In genomic region chr18:5296706-5297320, GRCh38 we compare ENCODE assay signal across 1 cellular context.
TF ChIP-seq lines count a peak whose summit lies in the region.

No MANE protein-coding gene starts in this region.

TF ChIP-seq in HepG2, 621 proteins besides CTCF, POLR2A, EP300 and RAD21 (continued from another document and continues in another):
- no peak for TF ChIP-seq REST (IDR thresholded peaks at IDR 0.05; ENCODE audit: borderline replicate concordance in 1 of 2, low read depth in 1 of 2, low read length in 2 of 2)
- TF ChIP-seq ZNF225 (CRISPR knock-in tag; IDR thresholded peaks at IDR 0.05) = 0 out of 2 replicates have a peak, but pooled peaks have one; percentile 18
- TF ChIP-seq ZFAT (CRISPR knock-in tag; conservative IDR thresholded peaks at IDR 0.05) = no peak
- TF ChIP-seq ZBTB25 (CRISPR knock-in tag; IDR thresholded peaks at IDR 0.05) = 0 out of 2 replicates have a peak, but pooled peaks have one; percentile 37
- TF ChIP-seq TEAD3 (CRISPR knock-in tag; optimal IDR thresholded peaks at IDR 0.05; ENCODE audit: borderline replicate concordance) = peak; percentile 13
- no peak for TF ChIP-seq MXI1 (IDR thresholded peaks at IDR 0.05; ENCODE audit: borderline replicate concordance, low read depth, low read length)
- TF ChIP-seq GATAD2A (CRISPR knock-in tag; IDR thresholded peaks at IDR 0.05) = 0 out of 2 replicates have a peak, but pooled peaks have one; percentile 17
- peak; percentile 19; the same call in 1 of the 2 replicates for TF ChIP-seq MXD3 (CRISPR knock-in tag; IDR thresholded peaks at IDR 0.05)
- TF ChIP-seq HNF1A (IDR thresholded peaks at IDR 0.05; ENCODE audit: low read depth) = no peak
- TF ChIP-seq HNF1A (CRISPR knock-in tag; IDR thresholded peaks at IDR 0.05; ENCODE audit: borderline replicate concordance) = no peak
- TF ChIP-seq ZNF891 (CRISPR knock-in tag; IDR thresholded peaks at IDR 0.05) = peak; percentile 74
- peak; percentile 64 for TF ChIP-seq CREB1 (IDR thresholded peaks at IDR 0.05)
- TF ChIP-seq CREB1 (CRISPR knock-in tag; IDR thresholded peaks at IDR 0.05) = peak; percentile 58; the same call in 1 of the 2 replicates
- TF ChIP-seq NFAT5 (CRISPR knock-in tag; IDR thresholded peaks at IDR 0.05) = 0 out of 2 replicates have a peak, but pooled peaks have one; percentile 41
- TF ChIP-seq CHD4 (IDR thresholded peaks at IDR 0.05; ENCODE audit: borderline replicate concordance, low read length) = 0 out of 2 replicates have a peak, but pooled peaks have one; percentile 2
- TF ChIP-seq TCF7L2 (IDR thresholded peaks at IDR 0.05; ENCODE audit: low read depth, low read length) = no peak
- TF ChIP-seq BRD4 (CRISPR knock-in tag; IDR thresholded peaks at IDR 0.05) = 0 out of 2 replicates have a peak, but pooled peaks have one; percentile 53
- 0 out of 2 replicates have a peak, but pooled peaks have one; percentile 33 for TF ChIP-seq ZBTB43 (CRISPR knock-in tag; conservative IDR thresholded peaks at IDR 0.05)
- no peak for TF ChIP-seq TMF1 (CRISPR knock-in tag; IDR thresholded peaks at IDR 0.05; ENCODE audit: low read depth)
- 0 out of 2 replicates have a peak, but pooled peaks have one; percentile 7 for TF ChIP-seq PRMT3 (CRISPR knock-in tag; IDR thresholded peaks at IDR 0.05; ENCODE audit: borderline replicate concordance, low read depth)
- TF ChIP-seq DMAP1 (CRISPR knock-in tag; IDR thresholded peaks at IDR 0.05) = 0 out of 2 replicates have a peak, but pooled peaks have one; percentile 34
- 0 out of 2 replicates have a peak, but pooled peaks have one; percentile 32 for TF ChIP-seq FOXJ3 (CRISPR knock-in tag; IDR thresholded peaks at IDR 0.05; ENCODE audit: borderline replicate concordance)
- TF ChIP-seq ZC3H4 (CRISPR knock-in tag; IDR thresholded peaks at IDR 0.05; ENCODE audit: borderline replicate concordance) = peak; percentile 65
- TF ChIP-seq ZSCAN25 (CRISPR knock-in tag; IDR thresholded peaks at IDR 0.05) = no peak
- TF ChIP-seq ZBTB33 (CRISPR knock-in tag; IDR thresholded peaks at IDR 0.05) = peak; percentile 42; the same call in 1 of the 2 replicates
- peak; percentile 68; the same call in 1 of the 2 replicates for TF ChIP-seq AHR (CRISPR knock-in tag; IDR thresholded peaks at IDR 0.05)
- TF ChIP-seq ZC3H13 (CRISPR knock-in tag; IDR thresholded peaks at IDR 0.05) = peak; percentile 52; the same call in 1 of the 2 replicates
- peak; percentile 56; the same call in 1 of the 2 replicates for TF ChIP-seq MAX (IDR thresholded peaks at IDR 0.05)
- TF ChIP-seq ZNF605 (CRISPR knock-in tag; IDR thresholded peaks at IDR 0.05) = 0 out of 2 replicates have a peak, but pooled peaks have one; percentile 20
- TF ChIP-seq RXRA (CRISPR knock-in tag; IDR thresholded peaks at IDR 0.05) = peak; percentile 43; the same call in 1 of the 2 replicates
- no peak for TF ChIP-seq EEA1 (CRISPR knock-in tag; IDR thresholded peaks at IDR 0.05; ENCODE audit: borderline replicate concordance)
- TF ChIP-seq NFKB2 (CRISPR knock-in tag; IDR thresholded peaks at IDR 0.05; ENCODE audit: borderline replicate concordance) = peak; percentile 53; the same call in 1 of the 2 replicates
- 0 out of 2 replicates have a peak, but pooled peaks have one; percentile 18 for TF ChIP-seq POLR2AphosphoS5 (IDR thresholded peaks at IDR 0.05; ENCODE audit: low read depth, low read length)
- TF ChIP-seq HBP1 (CRISPR knock-in tag; IDR thresholded peaks at IDR 0.05; ENCODE audit: low read depth) = no peak
- no peak for TF ChIP-seq ELF3 (CRISPR knock-in tag; IDR thresholded peaks at IDR 0.05)
- peak; percentile 62 for TF ChIP-seq YY1 (IDR thresholded peaks at IDR 0.05; ENCODE audit: insufficient read depth, insufficient replicate concordance, low read depth, low read length)
